Comparison of ENCODE assay signal across 18 cellular contexts in the genomic region with DNA sequence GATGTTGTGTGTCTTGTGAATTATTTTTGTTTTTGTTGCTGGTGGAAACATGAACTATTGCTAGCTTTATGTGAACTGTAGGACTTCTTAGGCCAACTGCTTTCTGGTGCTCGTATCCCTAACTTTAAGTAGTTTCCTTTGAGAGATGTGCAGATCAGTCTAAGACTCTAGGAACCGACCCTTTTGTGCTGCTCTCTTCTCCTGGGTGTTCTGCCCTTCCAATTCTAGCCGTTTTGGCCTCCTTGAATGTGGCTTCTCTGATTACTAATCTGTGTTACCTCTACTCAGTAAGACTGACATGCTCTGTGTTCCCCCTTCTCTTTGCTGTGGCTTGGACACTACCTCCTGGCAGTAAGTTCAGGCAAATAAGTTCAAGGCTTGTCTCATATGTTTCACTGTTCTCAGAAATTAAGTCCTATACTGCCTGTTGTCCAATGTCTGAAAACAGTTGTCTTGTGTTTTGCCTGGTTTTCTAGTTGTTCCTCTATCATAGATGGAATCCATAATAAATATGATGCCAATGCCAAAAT. TPM values are rescaled to one million over a fixed set of nuclear protein-coding genes. Genes with fewer than 3 reads are reported as not detected.
DNase-seq lines count a peak whose midpoint lies in the region; ATAC-seq and TF ChIP-seq lines count a peak whose summit lies in the region.
"Had no signal": no experiment of that assay in that cellular context is flagged by ENCODE, and none has a peak within 500 bp of the region (broad histone marks: within the 10 kb centered on the region; RNA-seq: fewer than 3 reads in every experiment).

No MANE protein-coding gene starts in this region.

- H3K9me3 ChIP-seq in breast epithelium (no peaks in the 10 kb centered on the region), mammary epithelial cell (replicated peaks; ENCODE audit: insufficient read depth, low read length) (no peaks in the 10 kb centered on the region), T-helper 17 cell (ENCODE audit: control insufficient read depth, low read length, poor library complexity, severe bottlenecking) (no peaks in the 10 kb centered on the region), mucosa of descending colon (no peaks in the 10 kb centered on the region), vagina (no peaks in the 10 kb centered on the region)
- H3K9me3 ChIP-seq: A549 had no signal

- DNase-seq in breast epithelium (ENCODE audit: low spot score in 2 of 2): no peak
- DNase-seq in mammary epithelial cell: no peak
- DNase-seq in T-helper 17 cell: no peak
- DNase-seq in mucosa of descending colon: no peak
- no peak for DNase-seq in vagina (ENCODE audit: extremely low spot score in 2 of 2)
- DNase-seq in amniotic stem cell (lab: John Stamatoyannopoulos, UW): no peak
- no peak for DNase-seq in middle frontal gyrus (ENCODE audit: extremely low spot score, low spot score)
- DNase-seq in AML-193 (lab: John Stamatoyannopoulos, UW): no peak
- DNase-seq: activated naive CD4-positive, alpha-beta T cell treated with anti-CD3 and anti-CD28 coated beads for 36 hours; NCI-H1694; NCI-H510A; occipital lobe; stimulated activated naive CD4-positive, alpha-beta T cell treated with Interleukin-2 at 50 U/mL for 16 hours; WERI-Rb-1 had no signal

- peaks cover 2% of the 10 kb centered on the region for H4K20me1 ChIP-seq in mammary epithelial cell (ENCODE audit: insufficient read depth, low read length)

- no peak overlapping the region for H3K4me2 ChIP-seq in mammary epithelial cell (ENCODE audit: insufficient read depth, low read depth, low read length)
- H3K4me2 ChIP-seq: A549 had no signal

- H3K27ac ChIP-seq in breast epithelium: peak overlapping the region; percentile 9 to 26
- no peak overlapping the region for H3K27ac ChIP-seq in mammary epithelial cell (ENCODE audit: insufficient read depth, low read depth, low read length)
- peak overlapping the region; percentile 28 for H3K27ac ChIP-seq in vagina
- H3K27ac ChIP-seq: A549, cardiac muscle cell, WERI-Rb-1 had no signal

- no peak overlapping the region for H2AFZ ChIP-seq in mammary epithelial cell (ENCODE audit: low read depth, low read length)

- no peak overlapping the region for H3K27ac Mint-ChIP-seq in T-helper 17 cell
- H3K27ac Mint-ChIP-seq: activated naive CD4-positive, alpha-beta T cell treated with anti-CD3 and anti-CD28 coated beads for 36 hours had no signal

- intact Hi-C loops in breast epithelium (cut with DNase I; ENCODE audit: low total_unique reads): no loop called here
- intact Hi-C loops in mammary epithelial cell (cut with micrococcal nuclease): no loop called here
- intact Hi-C loops in mucosa of descending colon (cut with DNase I, micrococcal nuclease): no loop called here
- intact Hi-C loops in vagina (cut with DNase I): no loop called here

- BruUV-seq in mammary epithelial cell (replicated peaks; lab: Mats Ljungman, UMichigan): no TSS peak

- peak overlapping the region; percentile 47 for H3K4me3 Mint-ChIP-seq in T-helper 17 cell
- H3K4me3 Mint-ChIP-seq: activated naive CD4-positive, alpha-beta T cell treated with anti-CD3 and anti-CD28 coated beads for 36 hours had no signal

- H3K36me3 ChIP-seq in breast epithelium (no peaks in the 10 kb centered on the region), mammary epithelial cell (ENCODE audit: insufficient read depth, low read length) (no peaks in the 10 kb centered on the region), mucosa of descending colon (ENCODE audit: low read depth) (no peaks in the 10 kb centered on the region), vagina (no peaks in the 10 kb centered on the region)
- H3K36me3 ChIP-seq: cardiac muscle cell, WERI-Rb-1 had no signal

- TF ChIP-seq POLR2A in breast epithelium (IDR thresholded peaks at IDR 0.05): no peak
- no peak for TF ChIP-seq POLR2A in vagina (IDR thresholded peaks at IDR 0.05)

- H3K27me3 ChIP-seq in breast epithelium (no peaks in the 10 kb centered on the region), mammary epithelial cell (ENCODE audit: insufficient read depth, low read length) (no peaks in the 10 kb centered on the region), vagina (no peaks in the 10 kb centered on the region)
- H3K27me3 ChIP-seq: cardiac muscle cell had no signal

- peaks cover 94% of the 10 kb centered on the region for H3K79me2 ChIP-seq in mammary epithelial cell (ENCODE audit: insufficient read depth, low read length)

- 77% methylated on average over 3 of the region's 3 CpGs for WGBS in mammary epithelial cell (ENCODE audit: low coverage, missing lambda C conversion rate)

- H3K4me3 ChIP-seq in breast epithelium (no peak overlapping the region), mammary epithelial cell (replicated peaks in 1 of 3; ENCODE audit: insufficient read depth in 1 of 3, low read depth in 2 of 3, low read length in 3 of 3) (no peak overlapping the region), mucosa of descending colon (no peak overlapping the region), vagina (no peak overlapping the region)
- H3K4me3 ChIP-seq: A549, cardiac muscle cell, skin epidermis had no signal

- peaks cover 2% of the 10 kb centered on the region for H3K36me3 Mint-ChIP-seq in T-helper 17 cell (ENCODE audit: low read depth)

- CTCF ChIA-PET in mammary epithelial cell (lab: Charles Lee; ENCODE audit: low non-redundant PET): no interaction called here

- H3K4me1 ChIP-seq in breast epithelium (peaks cover 3 to 26% of the 10 kb centered on the region in 2 donors), mammary epithelial cell (ENCODE audit: insufficient read depth, low read length) (peaks cover 30% of the 10 kb centered on the region), mucosa of descending colon (ENCODE audit: low read depth) (peaks cover 13% of the 10 kb centered on the region), vagina (peaks cover 97% of the 10 kb centered on the region)

- ATAC-seq in T-helper 17 cell (no peak), mucosa of descending colon (peak; percentile 15)
- ATAC-seq: A549, Panc1 had no signal

- dilution Hi-C loops in mammary epithelial cell (cut with HindIII; ENCODE audit: low sequenced_read_pairs): no loop called here

- in situ Hi-C loops in mammary epithelial cell (cut with MboI; ENCODE audit: low sequenced_read_pairs in 2 of 2): no loop called here

- H3K9ac ChIP-seq in mammary epithelial cell (ENCODE audit: insufficient read depth, low read length): no peak overlapping the region

- peaks cover 32% of the 10 kb centered on the region for H3K4me1 Mint-ChIP-seq in T-helper 17 cell

- TF ChIP-seq CTCF in breast epithelium (IDR thresholded peaks at IDR 0.05): no peak
- TF ChIP-seq CTCF in mammary epithelial cell (conservative IDR thresholded peaks at IDR 0.05 in 1 of 2, IDR thresholded peaks at IDR 0.05 in 1 of 2; ENCODE audit: extremely low read depth in 1 of 2, insufficient read depth in 1 of 2, low read depth in 1 of 2, low read length in 2 of 2): no peak
- TF ChIP-seq CTCF in mucosa of descending colon (IDR thresholded peaks at IDR 0.05): no peak
- no peak for TF ChIP-seq CTCF in vagina (IDR thresholded peaks at IDR 0.05)

- no peaks in the 10 kb centered on the region for H3K27me3 Mint-ChIP-seq in T-helper 17 cell

RNA-seq across cellular contexts. Expression of gene FOXO3, which starts 58.0 kb away (rescaled TPM):
- total RNA-seq in breast epithelium (100 to 1,000 TPM; 107 to 181 (median 155) TPM), mammary epithelial cell (10 to 100 TPM; 31.2 to 53.5 TPM), T-helper 17 cell (10 to 100 TPM; 22.6 to 34.1 TPM), mucosa of descending colon (10 to 100 TPM; 52.4 to 60.4 (median 60.1) TPM), vagina (110 TPM)
- polyA plus RNA-seq in mammary epithelial cell: 23.3 TPM
- 73.1 TPM for polyA minus RNA-seq in mammary epithelial cell
